In the genomic region with DNA sequence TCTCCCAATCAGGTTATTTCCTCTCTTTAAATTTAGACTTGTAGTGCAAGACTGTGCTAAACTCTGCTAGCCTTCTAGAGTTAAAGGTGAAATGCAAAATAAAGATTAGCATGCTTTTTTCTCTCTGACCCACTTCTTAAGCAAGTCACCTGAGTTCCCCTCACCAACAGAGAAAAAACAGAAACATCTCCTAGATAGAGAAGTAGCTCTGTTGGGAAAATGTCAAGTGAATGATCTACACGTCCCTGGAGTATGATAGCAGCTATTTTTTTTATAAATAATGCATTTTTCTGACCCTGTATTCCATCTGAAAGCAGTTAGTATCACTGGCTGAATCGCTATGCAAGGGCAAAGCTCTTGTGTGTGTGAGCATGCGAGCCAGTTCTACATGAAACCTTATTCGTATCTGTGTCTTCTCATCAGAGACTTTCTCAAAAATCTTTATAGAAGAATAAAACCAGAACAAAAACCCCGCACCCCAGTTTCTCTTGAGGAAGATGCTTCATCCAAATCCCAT, we compare ENCODE assay signal across 1 cellular context.
TF ChIP-seq lines count a peak whose summit lies in the region.

No MANE protein-coding gene starts in this region.

TF ChIP-seq in K562, 482 proteins besides CTCF, POLR2A, EP300 and RAD21:
- TF ChIP-seq ZNF696 (CRISPR knock-in tag; conservative IDR thresholded peaks at IDR 0.05), result no peak
- no peak for TF ChIP-seq SMAD4 (CRISPR knock-in tag; conservative IDR thresholded peaks at IDR 0.05)
- no peak for TF ChIP-seq SP1 (CRISPR knock-in tag; IDR thresholded peaks at IDR 0.05)
- no peak for TF ChIP-seq RBM17 (IDR thresholded peaks at IDR 0.05; ENCODE audit: borderline replicate concordance, low read depth, low read length)
- TF ChIP-seq HOMEZ (CRISPR knock-in tag; IDR thresholded peaks at IDR 0.05), result no peak
- no peak for TF ChIP-seq HMG20A (CRISPR knock-in tag; conservative IDR thresholded peaks at IDR 0.05)
- TF ChIP-seq, protein P1, sequence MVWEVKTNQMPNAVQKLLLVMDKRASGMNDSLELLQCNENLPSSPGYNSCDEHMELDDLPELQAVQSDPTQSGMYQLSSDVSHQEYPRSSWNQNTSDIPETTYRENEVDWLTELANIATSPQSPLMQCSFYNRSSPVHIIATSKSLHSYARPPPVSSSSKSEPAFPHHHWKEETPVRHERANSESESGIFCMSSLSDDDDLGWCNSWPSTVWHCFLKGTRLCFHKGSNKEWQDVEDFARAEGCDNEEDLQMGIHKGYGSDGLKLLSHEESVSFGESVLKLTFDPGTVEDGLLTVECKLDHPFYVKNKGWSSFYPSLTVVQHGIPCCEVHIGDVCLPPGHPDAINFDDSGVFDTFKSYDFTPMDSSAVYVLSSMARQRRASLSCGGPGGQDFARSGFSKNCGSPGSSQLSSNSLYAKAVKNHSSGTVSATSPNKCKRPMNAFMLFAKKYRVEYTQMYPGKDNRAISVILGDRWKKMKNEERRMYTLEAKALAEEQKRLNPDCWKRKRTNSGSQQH (CRISPR knock-in tag; IDR thresholded peaks at IDR 0.05), result no peak
- TF ChIP-seq SRSF7 (optimal IDR thresholded peaks at IDR 0.05; ENCODE audit: low read depth, low read length), result no peak
- no peak for TF ChIP-seq STAT5B (CRISPR knock-in tag; IDR thresholded peaks at IDR 0.05)
- TF ChIP-seq ZNF184 (CRISPR knock-in tag; IDR thresholded peaks at IDR 0.05), result no peak
- no peak for TF ChIP-seq MIER1 (IDR thresholded peaks at IDR 0.05; ENCODE audit: low read depth)
- no peak for TF ChIP-seq ZZZ3 (IDR thresholded peaks at IDR 0.05)
- no peak for TF ChIP-seq SOX6 (IDR thresholded peaks at IDR 0.05)
- no peak for TF ChIP-seq THRA (IDR thresholded peaks at IDR 0.05)
- no peak for TF ChIP-seq TBP (optimal IDR thresholded peaks at IDR 0.05; ENCODE audit: low read depth, low read length)
- TF ChIP-seq RUNX1 (IDR thresholded peaks at IDR 0.05; ENCODE audit: low read depth), result no peak
- TF ChIP-seq ZFX (CRISPR knock-in tag; IDR thresholded peaks at IDR 0.05), result no peak
- TF ChIP-seq ZNF134 (CRISPR knock-in tag; conservative IDR thresholded peaks at IDR 0.05), result no peak
- no peak for TF ChIP-seq RBM14 (IDR thresholded peaks at IDR 0.05; ENCODE audit: borderline replicate concordance, insufficient read depth, low read depth, low read length)
- TF ChIP-seq ZNF23 (CRISPR knock-in tag; IDR thresholded peaks at IDR 0.05), result no peak
